Comparison of ENCODE assay signal across 12 cellular contexts in genomic region chr4:53476232-53477037, GRCh38.
DNase-seq lines count a peak whose midpoint lies in the region; ATAC-seq and TF ChIP-seq lines count a peak whose summit lies in the region.
"Had no signal": no experiment of that assay in that cellular context is flagged by ENCODE, and none has a peak within 500 bp of the region (broad histone marks: within the 10 kb centered on the region; RNA-seq: fewer than 3 reads in every experiment).

No MANE protein-coding gene starts in this region.

- H3K4me3 Mint-ChIP-seq in GM23338 (peak overlapping the region; percentile 39), progenitor cell of endocrine pancreas (ENCODE audit: low read depth) (no peak overlapping the region)
- H3K4me3 Mint-ChIP-seq: activated T-helper 1 cell treated with anti-CD3 and anti-CD28 coated beads, Interleukin-12 subunit alpha, Interleukin-12 subunit beta, Interleukin-2, Interleukin-4 antibody, amounts not matched to agents 30 ng/mL and 10 ng/mL and 1 ng/mL, durations not matched to agents 14 hours and 24 hours and 36 hours had no signal

- peak overlapping the region; percentile 59; the same call in 1 of the 2 replicates for H3K9ac ChIP-seq in SK-N-SH

- H3K79me2 ChIP-seq in GM23338 (replicated peaks; ENCODE audit: insufficient read depth) (no peaks in the 10 kb centered on the region; the same call in none of the 2 replicates), SK-N-SH (ENCODE audit: insufficient read depth) (no peaks in the 10 kb centered on the region)

- H3K27me3 ChIP-seq in GM23338 (ENCODE audit: insufficient read depth), result no peaks in the 10 kb centered on the region
- no peaks in the 10 kb centered on the region for H3K27me3 ChIP-seq in SK-N-SH (ENCODE audit: insufficient read depth)

- no peaks in the 10 kb centered on the region for H4K20me1 ChIP-seq in GM23338 (replicated peaks; ENCODE audit: insufficient read depth)
- H4K20me1 ChIP-seq in SK-N-SH (ENCODE audit: insufficient read depth), result no peaks in the 10 kb centered on the region

- no peaks in the 10 kb centered on the region for H3K36me3 ChIP-seq in GM23338 (ENCODE audit: insufficient read depth)
- H3K36me3 ChIP-seq in SK-N-SH (replicated peaks in 1 of 2; ENCODE audit: control insufficient read depth in 1 of 2, insufficient read depth in 2 of 2, low read length in 1 of 2), result no peaks in the 10 kb centered on the region

- peak in 1 of 2 experiments; percentile 70; a peak in 1 of 4 replicates for TF ChIP-seq EP300 in SK-N-SH (IDR thresholded peaks at IDR 0.05; ENCODE audit: borderline replicate concordance in 1 of 2, low read depth in 1 of 2, low read length in 1 of 2)

- H2AFZ ChIP-seq in GM23338 (peak overlapping the region; percentile 43; the same call in 1 of the 2 replicates), SK-N-SH (ENCODE audit: low read depth) (peak overlapping the region; percentile 84; the same call in 1 of the 2 replicates)

- H3K9me2 ChIP-seq in GM23338 (ENCODE audit: insufficient read depth), result no peaks in the 10 kb centered on the region
- no peaks in the 10 kb centered on the region for H3K9me2 ChIP-seq in SK-N-SH

- no peaks in the 10 kb centered on the region for H3K9me3 ChIP-seq in SK-N-SH

- H3K4me1 ChIP-seq in GM23338 (ENCODE audit: insufficient read depth) (peaks cover 60% of the 10 kb centered on the region), SK-N-SH (ENCODE audit: control insufficient read depth in 1 of 2, insufficient read depth in 2 of 2, low read depth in 1 of 2, low read length in 1 of 2) (peaks cover 0 to 9% of the 10 kb centered on the region in 2 experiments; a peak in 2 of 4 replicates)

- CTCF ChIA-PET in SK-N-SH (lab: Yijun Ruan, JAX), result interaction anchor here (0.9 to 6.6 kb wide), 2 partner anchors 14 to 842 kb away, joined by 3 to 36 read pairs; no protein-coding TSS in a partner anchor

- H3K9me3 Mint-ChIP-seq in GM23338, result peaks cover 8% of the 10 kb centered on the region
- peaks cover 10% of the 10 kb centered on the region for H3K9me3 Mint-ChIP-seq in progenitor cell of endocrine pancreas (ENCODE audit: low read depth)

- DNase-seq in GM23338 (ENCODE audit: low spot score) (peak; percentile 27), SK-N-SH (no peak), fibroblast of mammary gland (ENCODE audit: low read depth) (peak; percentile 100), progenitor cell of endocrine pancreas (ENCODE audit: low spot score, unreplicated experiment) (no peak), NCI-H345 treated with DMSO at 0.1 percent for 48 hours (lab: John Stamatoyannopoulos, UW; ENCODE audit: unreplicated experiment) (no peak), foreskin melanocyte (no peak)
- DNase-seq: GDM1, NCI-H2171 treated with DMSO at 0.1 percent for 48 hours, occipital lobe had no signal

- TF ChIP-seq CTCF in GM23338 (conservative IDR thresholded peaks at IDR 0.05; ENCODE audit: low read depth in 2 of 2), result no peak
- 0 out of 2 replicates have a peak, but pooled peaks have one; percentile 6 for TF ChIP-seq CTCF in SK-N-SH (IDR thresholded peaks at IDR 0.05)
- no peak for TF ChIP-seq CTCF in fibroblast of mammary gland (conservative IDR thresholded peaks at IDR 0.05; ENCODE audit: control insufficient read depth, insufficient read depth, low read depth, low read length)
- no peak for TF ChIP-seq CTCF in progenitor cell of endocrine pancreas (IDR thresholded peaks at IDR 0.05; ENCODE audit: unreplicated experiment)

- peaks cover 49% of the 10 kb centered on the region for H3K4me1 Mint-ChIP-seq in GM23338
- H3K4me1 Mint-ChIP-seq in progenitor cell of endocrine pancreas (ENCODE audit: low read depth), result peaks cover 23% of the 10 kb centered on the region

- H3F3A ChIP-seq in GM23338 (replicated peaks; ENCODE audit: low read depth), result no peaks in the 10 kb centered on the region
- peaks cover 34% of the 10 kb centered on the region for H3F3A ChIP-seq in SK-N-SH (replicated peaks; ENCODE audit: insufficient read depth)

- H3K4me2 ChIP-seq in GM23338 (peak overlapping the region; percentile 30; the same call in 1 of the 2 replicates), SK-N-SH (peak overlapping the region; percentile 35)

- peak overlapping the region; percentile 91 for H3K27ac Mint-ChIP-seq in GM23338
- H3K27ac Mint-ChIP-seq in progenitor cell of endocrine pancreas, result peak overlapping the region; percentile 89
- H3K27ac Mint-ChIP-seq: activated T-helper 1 cell treated with anti-CD3 and anti-CD28 coated beads, Interleukin-12 subunit alpha, Interleukin-12 subunit beta, Interleukin-2, Interleukin-4 antibody, amounts not matched to agents 30 ng/mL and 10 ng/mL and 1 ng/mL, durations not matched to agents 14 hours and 24 hours and 36 hours had no signal

- TF ChIP-seq RAD21 in SK-N-SH (IDR thresholded peaks at IDR 0.05; ENCODE audit: low read length), result no peak

- peaks cover 23% of the 10 kb centered on the region for H3K36me3 Mint-ChIP-seq in GM23338 (ENCODE audit: low read depth)
- peaks cover 35% of the 10 kb centered on the region for H3K36me3 Mint-ChIP-seq in progenitor cell of endocrine pancreas (ENCODE audit: insufficient read depth)

- POLR2A ChIA-PET in SK-N-SH (lab: Yijun Ruan, JAX), result no interaction called here

- peak; percentile 58 for ATAC-seq in GM23338
- ATAC-seq in HG02938 (IDR thresholded peaks at IDR 0.05; ENCODE audit: unreplicated experiment), result no peak
- ATAC-seq in GM19397 (IDR thresholded peaks at IDR 0.05; ENCODE audit: unreplicated experiment), result no peak

- H3K27ac ChIP-seq in GM23338 (ENCODE audit: low read depth), result peak overlapping the region; percentile 96
- H3K27ac ChIP-seq in SK-N-SH (ENCODE audit: low read depth in 2 of 2, low read length in 1 of 2), result peak overlapping the region in 1 of 2 experiments; percentile 95; a peak in 2 of 4 replicates

- WGBS in SK-N-SH (ENCODE audit: low lambda C conversion rate), result 60% methylated on average over 10 of the region's 10 CpGs

- peak overlapping the region; percentile 24 for H3K4me3 ChIP-seq in GM23338
- no peak overlapping the region for H3K4me3 ChIP-seq in SK-N-SH (ENCODE audit: low read depth in 2 of 2, low read length in 1 of 2)
- no peak overlapping the region for H3K4me3 ChIP-seq in fibroblast of mammary gland (ENCODE audit: control insufficient read depth, low read depth, low read length)

- H3K27me3 Mint-ChIP-seq in GM23338 (ENCODE audit: insufficient read depth, low read depth, poor library complexity) (no peaks in the 10 kb centered on the region), progenitor cell of endocrine pancreas (no peaks in the 10 kb centered on the region)

TF ChIP-seq in GM23338, 12 proteins besides CTCF, POLR2A, EP300 and RAD21 (continues in another document):
- TF ChIP-seq EZH2phosphoT487 (IDR thresholded peaks at IDR 0.05; ENCODE audit: unreplicated experiment), result no peak
- TF ChIP-seq ZNF114 (CRISPR knock-in tag; IDR thresholded peaks at IDR 0.05), result no peak
- TF ChIP-seq JUNB (IDR thresholded peaks at IDR 0.05; ENCODE audit: unreplicated experiment), result no peak
- no peak for TF ChIP-seq NANOG (IDR thresholded peaks at IDR 0.05; ENCODE audit: borderline replicate concordance)

TF ChIP-seq in SK-N-SH, 30 proteins besides CTCF, POLR2A, EP300 and RAD21 (continues in another document):
- TF ChIP-seq TAF1 (IDR thresholded peaks at IDR 0.05; ENCODE audit: borderline replicate concordance, low read depth, low read length), result no peak
- TF ChIP-seq TCF12 (IDR thresholded peaks at IDR 0.05), result peak; percentile 85
- no peak for TF ChIP-seq RFX5 (IDR thresholded peaks at IDR 0.05; ENCODE audit: low read length)
- TF ChIP-seq JUND (IDR thresholded peaks at IDR 0.05), result peak; percentile 54; the same call in 1 of the 2 replicates
- 0 out of 2 replicates have a peak, but pooled peaks have one; percentile 20 for TF ChIP-seq ELF1 (IDR thresholded peaks at IDR 0.05)
- TF ChIP-seq EZH2phosphoT487 (IDR thresholded peaks at IDR 0.05; ENCODE audit: borderline replicate concordance, low read depth), result no peak
- no peak for TF ChIP-seq RCOR1 (IDR thresholded peaks at IDR 0.05; ENCODE audit: low read length)
- TF ChIP-seq ZBTB33 (IDR thresholded peaks at IDR 0.05; ENCODE audit: borderline replicate concordance, low read depth), result no peak
- TF ChIP-seq FOXJ3 (CRISPR knock-in tag; IDR thresholded peaks at IDR 0.05), result no peak
- no peak for TF ChIP-seq USF2 (IDR thresholded peaks at IDR 0.05; ENCODE audit: borderline replicate concordance, low read depth, low read length)
- TF ChIP-seq SMC3 (IDR thresholded peaks at IDR 0.05; ENCODE audit: low read depth, low read length), result no peak
- TF ChIP-seq FOSL2 (IDR thresholded peaks at IDR 0.05; ENCODE audit: borderline replicate concordance, low read depth), result peak; percentile 76; the same call in 1 of the 2 replicates
- TF ChIP-seq RXRA (IDR thresholded peaks at IDR 0.05; ENCODE audit: borderline replicate concordance, low read depth), result 0 out of 2 replicates have a peak, but pooled peaks have one; percentile 22
- TF ChIP-seq SIN3A (IDR thresholded peaks at IDR 0.05; ENCODE audit: borderline replicate concordance, low read depth, low read length), result no peak

Comparison
In these comparisons a context has a peak if more than half of its experiments do, and no peak if none do; other contexts are left out.
1. DNase-seq: peak in GM23338 (single experiment) and fibroblast of mammary gland (single experiment); none in SK-N-SH (single experiment), progenitor cell of endocrine pancreas (single experiment), NCI-H345 treated with DMSO at 0.1 percent for 48 hours (single experiment) and foreskin melanocyte (single experiment).